Comparison of ENCODE assay signal across 1 cellular context in the genomic region with DNA sequence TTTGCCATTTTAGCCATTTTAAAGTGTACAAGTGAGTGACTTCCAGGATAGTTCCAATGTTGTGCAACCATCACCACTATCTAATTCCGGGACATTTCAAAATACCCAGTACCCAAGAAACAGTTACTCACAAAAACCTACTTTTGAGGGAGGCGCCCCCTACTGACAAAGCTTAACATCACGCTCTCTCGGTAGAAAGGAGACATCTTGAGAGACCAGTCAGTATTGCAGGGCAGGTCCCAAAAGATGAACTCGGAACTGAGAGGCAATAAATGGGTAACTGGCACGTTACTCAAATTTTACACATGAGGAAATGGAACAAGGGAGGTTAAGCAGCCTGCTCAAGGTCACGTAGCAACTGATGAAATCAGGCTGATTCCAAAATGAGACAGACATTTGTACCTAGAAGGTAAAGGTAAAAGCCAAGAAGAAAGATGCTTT.
TF ChIP-seq lines count a peak whose summit lies in the region.

No MANE protein-coding gene starts in this region.

TF ChIP-seq in K562, 482 proteins besides CTCF, POLR2A, EP300 and RAD21 (continued from another document):
- TF ChIP-seq TCF3 (CRISPR knock-in tag; IDR thresholded peaks at IDR 0.05) (no peak), CEBPB (tag; IDR thresholded peaks at IDR 0.05) (peak; percentile 75), HCFC1 (IDR thresholded peaks at IDR 0.05; ENCODE audit: low read depth, low read length) (no peak), ZNF79 (CRISPR knock-in tag; IDR thresholded peaks at IDR 0.05; ENCODE audit: low read depth) (no peak), PHF20 (IDR thresholded peaks at IDR 0.05; ENCODE audit: partially characterized antibody) (no peak), TEAD4 (IDR thresholded peaks at IDR 0.05; ENCODE audit: low read length) (0 out of 2 replicates have a peak, but pooled peaks have one; percentile 13), TEAD4 (CRISPR knock-in tag; IDR thresholded peaks at IDR 0.05; ENCODE audit: borderline replicate concordance) (no peak), ZNF507 (tag; conservative IDR thresholded peaks at IDR 0.05) (no peak), RFX7 (CRISPR knock-in tag; IDR thresholded peaks at IDR 0.05) (no peak), ZNF146 (CRISPR knock-in tag; IDR thresholded peaks at IDR 0.05; ENCODE audit: unreplicated experiment) (no peak), MCM5 (IDR thresholded peaks at IDR 0.05; ENCODE audit: low read depth) (no peak), SRF (CRISPR knock-in tag; IDR thresholded peaks at IDR 0.05) (no peak), KLF16 (IDR thresholded peaks at IDR 0.05) (peak; percentile 31; the same call in 1 of the 2 replicates), NFATC3 (IDR thresholded peaks at IDR 0.05) (no peak), MED1 (CRISPR knock-in tag; IDR thresholded peaks at IDR 0.05; ENCODE audit: borderline replicate concordance) (no peak), SMC3 (conservative IDR thresholded peaks at IDR 0.05; ENCODE audit: insufficient read depth, low read depth, low read length) (0 out of 2 replicates have a peak, but pooled peaks have one; percentile 34), SRSF3 (IDR thresholded peaks at IDR 0.05; ENCODE audit: insufficient read depth, low read length) (no peak), ZBTB8A (IDR thresholded peaks at IDR 0.05; ENCODE audit: partially characterized antibody) (no peak), YY1 (IDR thresholded peaks at IDR 0.05; ENCODE audit: borderline replicate concordance in 1 of 3, control insufficient read depth in 1 of 3, extremely low read depth in 1 of 3, insufficient read depth in 3 of 3, insufficient read length in 1 of 3, insufficient replicate concordance in 2 of 3, low read depth in 1 of 3, low read length in 2 of 3) (peak in 1 of 3 experiments; percentile 38), CREM (IDR thresholded peaks at IDR 0.05; ENCODE audit: low read depth) (no peak), ARID2 (IDR thresholded peaks at IDR 0.05) (no peak), HNRNPL (IDR thresholded peaks at IDR 0.05; ENCODE audit: low read depth, low read length) (no peak), SRSF7 (optimal IDR thresholded peaks at IDR 0.05; ENCODE audit: low read depth, low read length) (no peak)
- TF ChIP-seq, protein P1, sequence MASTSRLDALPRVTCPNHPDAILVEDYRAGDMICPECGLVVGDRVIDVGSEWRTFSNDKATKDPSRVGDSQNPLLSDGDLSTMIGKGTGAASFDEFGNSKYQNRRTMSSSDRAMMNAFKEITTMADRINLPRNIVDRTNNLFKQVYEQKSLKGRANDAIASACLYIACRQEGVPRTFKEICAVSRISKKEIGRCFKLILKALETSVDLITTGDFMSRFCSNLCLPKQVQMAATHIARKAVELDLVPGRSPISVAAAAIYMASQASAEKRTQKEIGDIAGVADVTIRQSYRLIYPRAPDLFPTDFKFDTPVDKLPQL (IDR thresholded peaks at IDR 0.05; ENCODE audit: extremely low read depth, insufficient read length): no peak
- TF ChIP-seq, protein P2, sequence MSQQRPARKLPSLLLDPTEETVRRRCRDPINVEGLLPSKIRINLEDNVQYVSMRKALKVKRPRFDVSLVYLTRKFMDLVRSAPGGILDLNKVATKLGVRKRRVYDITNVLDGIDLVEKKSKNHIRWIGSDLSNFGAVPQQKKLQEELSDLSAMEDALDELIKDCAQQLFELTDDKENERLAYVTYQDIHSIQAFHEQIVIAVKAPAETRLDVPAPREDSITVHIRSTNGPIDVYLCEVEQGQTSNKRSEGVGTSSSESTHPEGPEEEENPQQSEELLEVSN (IDR thresholded peaks at IDR 0.05; ENCODE audit: borderline replicate concordance in 1 of 2, extremely low read depth in 1 of 2, insufficient read depth in 1 of 2, insufficient read length in 1 of 2, low read depth in 1 of 2, low read length in 1 of 2, poor library complexity in 1 of 2, severe bottlenecking in 1 of 2): no peak
- TF ChIP-seq, protein P3, sequence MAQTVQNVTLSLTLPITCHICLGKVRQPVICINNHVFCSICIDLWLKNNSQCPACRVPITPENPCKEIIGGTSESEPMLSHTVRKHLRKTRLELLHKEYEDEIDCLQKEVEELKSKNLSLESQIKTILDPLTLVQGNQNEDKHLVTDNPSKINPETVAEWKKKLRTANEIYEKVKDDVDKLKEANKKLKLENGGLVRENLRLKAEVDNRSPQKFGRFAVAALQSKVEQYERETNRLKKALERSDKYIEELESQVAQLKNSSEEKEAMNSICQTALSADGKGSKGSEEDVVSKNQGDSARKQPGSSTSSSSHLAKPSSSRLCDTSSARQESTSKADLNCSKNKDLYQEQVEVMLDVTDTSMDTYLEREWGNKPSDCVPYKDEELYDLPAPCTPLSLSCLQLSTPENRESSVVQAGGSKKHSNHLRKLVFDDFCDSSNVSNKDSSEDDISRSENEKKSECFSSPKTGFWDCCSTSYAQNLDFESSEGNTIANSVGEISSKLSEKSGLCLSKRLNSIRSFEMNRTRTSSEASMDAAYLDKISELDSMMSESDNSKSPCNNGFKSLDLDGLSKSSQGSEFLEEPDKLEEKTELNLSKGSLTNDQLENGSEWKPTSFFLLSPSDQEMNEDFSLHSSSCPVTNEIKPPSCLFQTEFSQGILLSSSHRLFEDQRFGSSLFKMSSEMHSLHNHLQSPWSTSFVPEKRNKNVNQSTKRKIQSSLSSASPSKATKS (CRISPR knock-in tag; IDR thresholded peaks at IDR 0.05): no peak
- TF ChIP-seq, protein P4, sequence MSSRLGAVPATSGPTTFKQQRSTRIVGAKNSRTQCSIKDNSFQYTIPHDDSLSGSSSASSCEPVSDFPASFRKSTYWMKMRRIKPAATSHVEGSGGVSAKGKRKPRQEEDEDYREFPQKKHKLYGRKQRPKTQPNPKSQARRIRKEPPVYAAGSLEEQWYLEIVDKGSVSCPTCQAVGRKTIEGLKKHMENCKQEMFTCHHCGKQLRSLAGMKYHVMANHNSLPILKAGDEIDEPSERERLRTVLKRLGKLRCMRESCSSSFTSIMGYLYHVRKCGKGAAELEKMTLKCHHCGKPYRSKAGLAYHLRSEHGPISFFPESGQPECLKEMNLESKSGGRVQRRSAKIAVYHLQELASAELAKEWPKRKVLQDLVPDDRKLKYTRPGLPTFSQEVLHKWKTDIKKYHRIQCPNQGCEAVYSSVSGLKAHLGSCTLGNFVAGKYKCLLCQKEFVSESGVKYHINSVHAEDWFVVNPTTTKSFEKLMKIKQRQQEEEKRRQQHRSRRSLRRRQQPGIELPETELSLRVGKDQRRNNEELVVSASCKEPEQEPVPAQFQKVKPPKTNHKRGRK (tag; IDR thresholded peaks at IDR 0.05): no peak
- TF ChIP-seq, protein P5, sequence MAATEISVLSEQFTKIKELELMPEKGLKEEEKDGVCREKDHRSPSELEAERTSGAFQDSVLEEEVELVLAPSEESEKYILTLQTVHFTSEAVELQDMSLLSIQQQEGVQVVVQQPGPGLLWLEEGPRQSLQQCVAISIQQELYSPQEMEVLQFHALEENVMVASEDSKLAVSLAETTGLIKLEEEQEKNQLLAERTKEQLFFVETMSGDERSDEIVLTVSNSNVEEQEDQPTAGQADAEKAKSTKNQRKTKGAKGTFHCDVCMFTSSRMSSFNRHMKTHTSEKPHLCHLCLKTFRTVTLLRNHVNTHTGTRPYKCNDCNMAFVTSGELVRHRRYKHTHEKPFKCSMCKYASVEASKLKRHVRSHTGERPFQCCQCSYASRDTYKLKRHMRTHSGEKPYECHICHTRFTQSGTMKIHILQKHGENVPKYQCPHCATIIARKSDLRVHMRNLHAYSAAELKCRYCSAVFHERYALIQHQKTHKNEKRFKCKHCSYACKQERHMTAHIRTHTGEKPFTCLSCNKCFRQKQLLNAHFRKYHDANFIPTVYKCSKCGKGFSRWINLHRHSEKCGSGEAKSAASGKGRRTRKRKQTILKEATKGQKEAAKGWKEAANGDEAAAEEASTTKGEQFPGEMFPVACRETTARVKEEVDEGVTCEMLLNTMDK (IDR thresholded peaks at IDR 0.05; ENCODE audit: borderline replicate concordance, insufficient read depth, low read depth, low read length, poor library complexity, severe bottlenecking): peak; percentile 3
- TF ChIP-seq, protein P6, sequence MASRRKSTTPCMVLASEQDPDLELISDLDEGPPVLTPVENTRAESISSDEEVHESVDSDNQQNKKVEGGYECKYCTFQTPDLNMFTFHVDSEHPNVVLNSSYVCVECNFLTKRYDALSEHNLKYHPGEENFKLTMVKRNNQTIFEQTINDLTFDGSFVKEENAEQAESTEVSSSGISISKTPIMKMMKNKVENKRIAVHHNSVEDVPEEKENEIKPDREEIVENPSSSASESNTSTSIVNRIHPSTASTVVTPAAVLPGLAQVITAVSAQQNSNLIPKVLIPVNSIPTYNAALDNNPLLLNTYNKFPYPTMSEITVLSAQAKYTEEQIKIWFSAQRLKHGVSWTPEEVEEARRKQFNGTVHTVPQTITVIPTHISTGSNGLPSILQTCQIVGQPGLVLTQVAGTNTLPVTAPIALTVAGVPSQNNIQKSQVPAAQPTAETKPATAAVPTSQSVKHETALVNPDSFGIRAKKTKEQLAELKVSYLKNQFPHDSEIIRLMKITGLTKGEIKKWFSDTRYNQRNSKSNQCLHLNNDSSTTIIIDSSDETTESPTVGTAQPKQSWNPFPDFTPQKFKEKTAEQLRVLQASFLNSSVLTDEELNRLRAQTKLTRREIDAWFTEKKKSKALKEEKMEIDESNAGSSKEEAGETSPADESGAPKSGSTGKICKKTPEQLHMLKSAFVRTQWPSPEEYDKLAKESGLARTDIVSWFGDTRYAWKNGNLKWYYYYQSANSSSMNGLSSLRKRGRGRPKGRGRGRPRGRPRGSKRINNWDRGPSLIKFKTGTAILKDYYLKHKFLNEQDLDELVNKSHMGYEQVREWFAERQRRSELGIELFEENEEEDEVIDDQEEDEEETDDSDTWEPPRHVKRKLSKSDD (conservative IDR thresholded peaks at IDR 0.05; ENCODE audit: low read length): no peak
- TF ChIP-seq, protein P7, sequence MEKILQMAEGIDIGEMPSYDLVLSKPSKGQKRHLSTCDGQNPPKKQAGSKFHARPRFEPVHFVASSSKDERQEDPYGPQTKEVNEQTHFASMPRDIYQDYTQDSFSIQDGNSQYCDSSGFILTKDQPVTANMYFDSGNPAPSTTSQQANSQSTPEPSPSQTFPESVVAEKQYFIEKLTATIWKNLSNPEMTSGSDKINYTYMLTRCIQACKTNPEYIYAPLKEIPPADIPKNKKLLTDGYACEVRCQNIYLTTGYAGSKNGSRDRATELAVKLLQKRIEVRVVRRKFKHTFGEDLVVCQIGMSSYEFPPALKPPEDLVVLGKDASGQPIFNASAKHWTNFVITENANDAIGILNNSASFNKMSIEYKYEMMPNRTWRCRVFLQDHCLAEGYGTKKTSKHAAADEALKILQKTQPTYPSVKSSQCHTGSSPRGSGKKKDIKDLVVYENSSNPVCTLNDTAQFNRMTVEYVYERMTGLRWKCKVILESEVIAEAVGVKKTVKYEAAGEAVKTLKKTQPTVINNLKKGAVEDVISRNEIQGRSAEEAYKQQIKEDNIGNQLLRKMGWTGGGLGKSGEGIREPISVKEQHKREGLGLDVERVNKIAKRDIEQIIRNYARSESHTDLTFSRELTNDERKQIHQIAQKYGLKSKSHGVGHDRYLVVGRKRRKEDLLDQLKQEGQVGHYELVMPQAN (IDR thresholded peaks at IDR 0.05; ENCODE audit: borderline replicate concordance): no peak
